ENCODE assay signal across 26 cellular contexts in the genomic region with DNA sequence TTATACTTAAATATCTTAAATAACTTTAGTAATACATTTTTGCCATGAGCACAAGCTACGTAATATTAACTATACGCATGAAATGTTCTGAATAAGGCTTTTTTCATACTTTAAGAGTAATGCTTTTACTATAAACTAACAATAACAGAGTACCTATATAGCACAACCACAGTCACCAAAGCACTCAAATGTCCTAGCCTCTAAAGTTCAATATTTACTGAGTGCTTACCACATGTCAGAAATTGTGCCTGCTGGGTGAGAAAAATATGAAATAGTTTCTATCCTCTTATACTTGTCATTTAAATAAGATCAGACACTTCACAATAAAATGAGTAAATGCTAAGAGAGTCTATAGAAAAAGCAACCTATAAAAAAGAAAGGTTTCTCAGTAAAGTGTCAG.
"Had no signal": no experiment of that assay in that cellular context is flagged by ENCODE, and none has a peak within 500 bp of the region (broad histone marks: within the 10 kb centered on the region; RNA-seq: fewer than 3 reads in every experiment).

No MANE protein-coding gene starts in this region.

- H3K4me1 ChIP-seq: neural progenitor cell, prostate gland, thyroid gland had no signal

- H3K27me3 ChIP-seq: gastroesophageal sphincter, heart left ventricle, neural progenitor cell, right atrium auricular region, thyroid gland had no signal

- H3K4me3 Mint-ChIP-seq: activated B cell treated with CpG ODN at 0.5 μM for 24 hours; activated CD4-positive, alpha-beta T cell treated with anti-CD3 and anti-CD28 coated beads for 36 hours; activated naive CD4-positive, alpha-beta T cell treated with anti-CD3 and anti-CD28 coated beads for 36 hours; activated naive CD8-positive, alpha-beta T cell treated with anti-CD3 and anti-CD28 coated beads, Interleukin-2, amount 10 ng/mL, durations not matched to agents 7 days and 5 days; activated T-cell treated with anti-CD3 and anti-CD28 coated beads, Interleukin-2, amount 50 U/mL, for 4 hours; naive thymus-derived CD4-positive, alpha-beta T cell; neural progenitor cell; stimulated activated naive CD8-positive, alpha-beta T cell treated with anti-CD3 and anti-CD28 coated beads, Interleukin-15, Interleukin-2, amounts not matched to agents 100 ng/mL and 50 ng/mL, for 24 hours had no signal

- H3K4me3 ChIP-seq: gastroesophageal sphincter, heart left ventricle, lower lobe of right lung, neural progenitor cell, prostate gland, right atrium auricular region, thyroid gland had no signal

- H3K27me3 Mint-ChIP-seq: activated B cell treated with CpG ODN at 0.5 μM for 24 hours; activated CD4-positive, alpha-beta T cell treated with anti-CD3 and anti-CD28 coated beads for 36 hours; activated naive CD8-positive, alpha-beta T cell treated with anti-CD3 and anti-CD28 coated beads, Interleukin-2, amount 10 ng/mL, durations not matched to agents 7 days and 5 days; naive thymus-derived CD4-positive, alpha-beta T cell; stimulated activated naive CD8-positive, alpha-beta T cell treated with anti-CD3 and anti-CD28 coated beads, Interleukin-15, Interleukin-2, amounts not matched to agents 100 ng/mL and 50 ng/mL, for 24 hours had no signal

- H3K4me1 Mint-ChIP-seq: activated B cell treated with CpG ODN at 0.5 μM for 24 hours; activated CD4-positive, alpha-beta T cell treated with anti-CD3 and anti-CD28 coated beads for 36 hours; activated naive CD8-positive, alpha-beta T cell treated with anti-CD3 and anti-CD28 coated beads, Interleukin-2, amount 10 ng/mL, durations not matched to agents 7 days and 5 days; naive thymus-derived CD4-positive, alpha-beta T cell; neural progenitor cell had no signal

- FAIRE-seq: bronchial epithelial cell had no signal

- H3K9me3 ChIP-seq: gastroesophageal sphincter, heart left ventricle, lower lobe of right lung, prostate gland, right atrium auricular region, thyroid gland had no signal

- DNase-seq: activated B cell treated with CpG ODN at 0.5 μM for 24 hours; activated CD4-positive, alpha-beta T cell treated with anti-CD3 and anti-CD28 coated beads for 36 hours; activated CD4-positive, alpha-beta T cell treated with anti-CD3 and anti-CD28 coated beads, Interleukin-2, amount 50 U/mL, for 4 hours; activated CD8-positive, alpha-beta memory T cell treated with anti-CD3 and anti-CD28 coated beads, Interleukin-2, amount 50 U/mL, for 48 hours; activated effector memory CD4-positive, alpha-beta T cell treated with Interleukin-2 at 50 U/mL for 16 hours; activated naive CD4-positive, alpha-beta T cell treated with anti-CD3 and anti-CD28 coated beads for 36 hours; activated naive CD8-positive, alpha-beta T cell treated with anti-CD3 and anti-CD28 coated beads, Interleukin-2, amount 10 ng/mL, durations not matched to agents 7 days and 5 days; activated T-cell treated with anti-CD3 and anti-CD28 coated beads, Interleukin-2, amount 50 U/mL, for 4 hours; amniotic stem cell; cerebellar nuclear complex; cortex of kidney; islet precursor cell; lower lobe of right lung; naive thymus-derived CD4-positive, alpha-beta T cell; stimulated activated CD4-positive, alpha-beta T cell treated with anti-CD3 and anti-CD28 coated beads, Interleukin-4, amount 100 ng/mL, for 24 hours; substantia nigra; T-helper 9 cell; thyroid gland had no signal

- ATAC-seq: activated CD4-positive, alpha-beta T cell treated with anti-CD3 and anti-CD28 coated beads for 36 hours; activated T-cell treated with anti-CD3 and anti-CD28 coated beads, Interleukin-2, amount 50 U/mL, for 4 hours; lower lobe of right lung; naive thymus-derived CD4-positive, alpha-beta T cell had no signal

- H3K27ac Mint-ChIP-seq: activated B cell treated with CpG ODN at 0.5 μM for 24 hours; activated CD4-positive, alpha-beta T cell treated with anti-CD3 and anti-CD28 coated beads for 36 hours; activated naive CD4-positive, alpha-beta T cell treated with anti-CD3 and anti-CD28 coated beads for 36 hours; activated naive CD8-positive, alpha-beta T cell treated with anti-CD3 and anti-CD28 coated beads, Interleukin-2, amount 10 ng/mL, durations not matched to agents 7 days and 5 days; naive thymus-derived CD4-positive, alpha-beta T cell; neural progenitor cell had no signal

- H3K27ac ChIP-seq: epithelial cell of prostate, gastroesophageal sphincter, lower lobe of right lung, neural progenitor cell, prostate gland, right atrium auricular region had no signal

- H3K9me3 Mint-ChIP-seq: activated B cell treated with CpG ODN at 0.5 μM for 24 hours; activated naive CD4-positive, alpha-beta T cell treated with anti-CD3 and anti-CD28 coated beads for 36 hours; activated naive CD8-positive, alpha-beta T cell treated with anti-CD3 and anti-CD28 coated beads, Interleukin-2, amount 10 ng/mL, durations not matched to agents 7 days and 5 days; activated T-cell treated with anti-CD3 and anti-CD28 coated beads, Interleukin-2, amount 50 U/mL, for 4 hours; naive thymus-derived CD4-positive, alpha-beta T cell; neural progenitor cell; stimulated activated naive CD8-positive, alpha-beta T cell treated with anti-CD3 and anti-CD28 coated beads, Interleukin-15, Interleukin-2, amounts not matched to agents 100 ng/mL and 50 ng/mL, for 24 hours had no signal
